In genomic region chr2:127275789-127276188, GRCh38 we compare ENCODE assay signal across 15 cellular contexts. TPM values are rescaled to one million over a fixed set of nuclear protein-coding genes. Genes with fewer than 3 reads are reported as not detected.
"Had no signal": no experiment of that assay in that cellular context is flagged by ENCODE, and none has a peak within 500 bp of the region (broad histone marks: within the 10 kb centered on the region; RNA-seq: fewer than 3 reads in every experiment).

No MANE protein-coding gene starts in this region.

- H3K9me3 ChIP-seq: body of pancreas, transverse colon, uterus had no signal

- DNase-seq: activated CD4-positive, alpha-beta memory T cell treated with anti-CD3 and anti-CD28 coated beads for 36 hours; activated CD4-positive, alpha-beta T cell treated with anti-CD3 and anti-CD28 coated beads for 48 hours; activated CD8-positive, alpha-beta memory T cell treated with anti-CD3 and anti-CD28 coated beads, Interleukin-2, amount 10 ng/mL, durations not matched to agents 7 days and 5 days; activated T-cell treated with anti-CD3 and anti-CD28 coated beads for 4 hours; body of pancreas; dermis blood vessel endothelial cell; effector CD8-positive, alpha-beta T cell; foreskin melanocyte; stimulated activated CD4-positive, alpha-beta T cell treated with anti-CD3 and anti-CD28 coated beads, Interleukin-4, amount 100 ng/mL, for 1 hour; stimulated activated naive CD8-positive, alpha-beta T cell treated with anti-CD3 and anti-CD28 coated beads, Interleukin-15, Interleukin-2, amounts not matched to agents 100 U/mL and 50 U/mL, for 24 hours; transverse colon; uterus had no signal

- H3K27me3 ChIP-seq: body of pancreas, transverse colon, uterus had no signal

- H3K4me1 Mint-ChIP-seq: nephron had no signal

- H3K27ac ChIP-seq: body of pancreas, transverse colon, uterus had no signal

- H3K27me3 Mint-ChIP-seq: activated CD4-positive, alpha-beta memory T cell treated with anti-CD3 and anti-CD28 coated beads for 36 hours; activated CD8-positive, alpha-beta memory T cell treated with anti-CD3 and anti-CD28 coated beads, Interleukin-2, amount 10 ng/mL, durations not matched to agents 7 days and 5 days had no signal

- H3K4me3 Mint-ChIP-seq: activated CD4-positive, alpha-beta memory T cell treated with anti-CD3 and anti-CD28 coated beads for 36 hours; activated CD8-positive, alpha-beta memory T cell treated with anti-CD3 and anti-CD28 coated beads, Interleukin-2, amount 10 ng/mL, durations not matched to agents 7 days and 5 days; nephron; T-helper 1 cell treated with Interleukin-12 subunit alpha and Interleukin-12 subunit beta and Interleukin-4 antibody, amounts not matched to agents 30 μg/mL and 1 μg/mL, for 36 hours had no signal

- ATAC-seq: activated CD8-positive, alpha-beta memory T cell treated with anti-CD3 and anti-CD28 coated beads, Interleukin-2, amount 10 ng/mL, durations not matched to agents 7 days and 5 days; body of pancreas; stimulated activated naive CD8-positive, alpha-beta T cell treated with anti-CD3 and anti-CD28 coated beads, Interleukin-15, Interleukin-2, amounts not matched to agents 100 U/mL and 50 U/mL, for 24 hours had no signal

- H3K4me3 ChIP-seq: body of pancreas, transverse colon, uterus had no signal

- H3K27ac Mint-ChIP-seq: T-helper 1 cell treated with Interleukin-12 subunit alpha and Interleukin-12 subunit beta and Interleukin-4 antibody, amounts not matched to agents 30 μg/mL and 1 μg/mL, for 36 hours had no signal

- H3K9me3 Mint-ChIP-seq: activated CD4-positive, alpha-beta memory T cell treated with anti-CD3 and anti-CD28 coated beads for 36 hours; nephron; T-helper 1 cell treated with Interleukin-12 subunit alpha and Interleukin-12 subunit beta and Interleukin-4 antibody, amounts not matched to agents 30 μg/mL and 1 μg/mL, for 36 hours had no signal

- H3K4me1 ChIP-seq: body of pancreas, transverse colon, uterus had no signal

- H3K36me3 ChIP-seq: uterus had no signal

RNA-seq across cellular contexts. Expression of gene CYP27C1, which starts 55.7 kb away (rescaled TPM):
- total RNA-seq: activated CD4-positive, alpha-beta memory T cell treated with anti-CD3 and anti-CD28 coated beads for 36 hours; activated CD8-positive, alpha-beta memory T cell treated with anti-CD3 and anti-CD28 coated beads, Interleukin-2, amount 10 ng/mL, durations not matched to agents 7 days and 5 days; cardiac septum; dermis blood vessel endothelial cell had no signal
